13 cellular contexts compared by ENCODE assay signal in genomic region chr5:110880413-110880812, GRCh38.
DNase-seq lines count a peak whose midpoint lies in the region; ATAC-seq and TF ChIP-seq lines count a peak whose summit lies in the region.
"Had no signal": no experiment of that assay in that cellular context is flagged by ENCODE, and none has a peak within 500 bp of the region (broad histone marks: within the 10 kb centered on the region; RNA-seq: fewer than 3 reads in every experiment).

No MANE protein-coding gene starts in this region.

- no peaks in the 10 kb centered on the region for H3K36me3 ChIP-seq in thoracic aorta
- H3K36me3 ChIP-seq: breast epithelium, tibial artery had no signal

- DNase-seq in NCI-H2196 (lab: John Stamatoyannopoulos, UW; ENCODE audit: unreplicated experiment) (peak; percentile 10), NCI-H2196 treated with DMSO at 0.1 percent for 48 hours (lab: John Stamatoyannopoulos, UW; ENCODE audit: unreplicated experiment) (no peak), T1000 (lab: John Stamatoyannopoulos, UW) (peak; percentile 57), fibroblast of the conjunctiva (ENCODE audit: low read depth) (peak; percentile 90), thoracic aorta (ENCODE audit: low spot score) (no peak)
- no peak for DNase-seq in stimulated activated CD4-positive, alpha-beta T cell treated with anti-CD3 and anti-CD28 coated beads, Interleukin-2, amount 100 ng/mL, for 24 hours
- DNase-seq in activated naive CD4-positive, alpha-beta T cell treated with anti-CD3 and anti-CD28 coated beads, Interleukin-2, amount 10 ng/mL, durations not matched to agents 7 days and 5 days: no peak
- DNase-seq: naive B cell, NCI-H2171 treated with DMSO at 0.1 percent for 48 hours had no signal

- no peaks in the 10 kb centered on the region for H3K27me3 ChIP-seq in thoracic aorta (replicated peaks; ENCODE audit: insufficient read depth)
- H3K27me3 ChIP-seq: breast epithelium, tibial artery had no signal

- H3K9me3 ChIP-seq in thoracic aorta: no peaks in the 10 kb centered on the region
- H3K9me3 ChIP-seq: A549, breast epithelium had no signal

- no peaks in the 10 kb centered on the region for H3K9me3 Mint-ChIP-seq in activated naive CD4-positive, alpha-beta T cell treated with anti-CD3 and anti-CD28 coated beads, Interleukin-2, amount 10 ng/mL, durations not matched to agents 7 days and 5 days

- peak overlapping the region in 1 of 2 donors; percentile 9 for H3K27ac ChIP-seq in thoracic aorta
- H3K27ac ChIP-seq: A549 had no signal

- H3K4me1 ChIP-seq in thoracic aorta (ENCODE audit: control insufficient read depth in 1 of 2, low read depth in 2 of 2): no peaks in the 10 kb centered on the region
- H3K4me1 ChIP-seq: A549, breast epithelium had no signal

- no peak overlapping the region for H3K4me3 ChIP-seq in thoracic aorta
- H3K4me3 ChIP-seq: A549, breast epithelium, tibial artery had no signal

- no peaks in the 10 kb centered on the region for H3K4me1 Mint-ChIP-seq in activated naive CD4-positive, alpha-beta T cell treated with anti-CD3 and anti-CD28 coated beads, Interleukin-2, amount 10 ng/mL, durations not matched to agents 7 days and 5 days
- H3K4me1 Mint-ChIP-seq: naive B cell had no signal

- CTCF ChIA-PET in activated naive CD4-positive, alpha-beta T cell treated with anti-CD3 and anti-CD28 coated beads, Interleukin-2, amount 10 ng/mL, durations not matched to agents 7 days and 5 days (lab: Charles Lee): no interaction called here

- ATAC-seq in thoracic aorta (ENCODE audit: insufficient number of reproducible peaks, low FRiP score, low read depth): peak; percentile 84
- ATAC-seq in GM21367 (IDR thresholded peaks at IDR 0.05; ENCODE audit: unreplicated experiment): no peak
- ATAC-seq: A549 had no signal

- H3K4me3 Mint-ChIP-seq in activated naive CD4-positive, alpha-beta T cell treated with anti-CD3 and anti-CD28 coated beads, Interleukin-2, amount 10 ng/mL, durations not matched to agents 7 days and 5 days: no peak overlapping the region
- H3K4me3 Mint-ChIP-seq: naive B cell had no signal

- H3K36me3 Mint-ChIP-seq in activated naive CD4-positive, alpha-beta T cell treated with anti-CD3 and anti-CD28 coated beads, Interleukin-2, amount 10 ng/mL, durations not matched to agents 7 days and 5 days: no peaks in the 10 kb centered on the region
- H3K36me3 Mint-ChIP-seq: naive B cell had no signal

- H3K27me3 Mint-ChIP-seq in activated naive CD4-positive, alpha-beta T cell treated with anti-CD3 and anti-CD28 coated beads, Interleukin-2, amount 10 ng/mL, durations not matched to agents 7 days and 5 days: no peaks in the 10 kb centered on the region
- H3K27me3 Mint-ChIP-seq: naive B cell had no signal

- no peak for TF ChIP-seq CTCF in thoracic aorta (IDR thresholded peaks at IDR 0.05)

- H3K27ac Mint-ChIP-seq in activated naive CD4-positive, alpha-beta T cell treated with anti-CD3 and anti-CD28 coated beads, Interleukin-2, amount 10 ng/mL, durations not matched to agents 7 days and 5 days: no peak overlapping the region
- H3K27ac Mint-ChIP-seq: naive B cell had no signal

Comparison
In these comparisons a context has a peak if more than half of its experiments do, and no peak if none do; other contexts are left out.
1. DNase-seq: peak in NCI-H2196 (single experiment), T1000 (single experiment) and fibroblast of the conjunctiva (single experiment); none in NCI-H2196 treated with DMSO at 0.1 percent for 48 hours (single experiment), thoracic aorta (single experiment), stimulated activated CD4-positive, alpha-beta T cell treated with anti-CD3 and anti-CD28 coated beads, Interleukin-2, amount 100 ng/mL, for 24 hours (0 of 2) and activated naive CD4-positive, alpha-beta T cell treated with anti-CD3 and anti-CD28 coated beads, Interleukin-2, amount 10 ng/mL, durations not matched to agents 7 days and 5 days (single experiment).